14 cellular contexts compared by ENCODE assay signal in genomic region chr5:123425444-123425843, GRCh38. TPM values are rescaled to one million over a fixed set of nuclear protein-coding genes. Genes with fewer than 3 reads are reported as not detected.
DNase-seq lines count a peak whose midpoint lies in the region; ATAC-seq and TF ChIP-seq lines count a peak whose summit lies in the region.
"Had no signal": no experiment of that assay in that cellular context is flagged by ENCODE, and none has a peak within 500 bp of the region (broad histone marks: within the 10 kb centered on the region; RNA-seq: fewer than 3 reads in every experiment).

No MANE protein-coding gene starts in this region.

- CTCF ChIA-PET in CD8-positive, alpha-beta memory T cell (lab: Charles Lee) = no interaction called here
- CTCF ChIA-PET in activated B cell treated with CpG ODN at 0.5 μM for 24 hours (lab: Charles Lee) = no interaction called here

- peak overlapping the region; percentile 13 to 73 (median 56) for H3K4me3 Mint-ChIP-seq in CD8-positive, alpha-beta memory T cell
- H3K4me3 Mint-ChIP-seq in activated B cell treated with CpG ODN at 0.5 μM for 24 hours (peak overlapping the region; percentile 32), nephron progenitor cell (peak overlapping the region; percentile 19)

- H3K9me3 ChIP-seq in CD8-positive, alpha-beta memory T cell (ENCODE audit: low read length) = no peaks in the 10 kb centered on the region

- TF ChIP-seq CTCF in activated B cell treated with CpG ODN at 0.5 μM for 24 hours (IDR thresholded peaks at IDR 0.05) = no peak
- no peak for TF ChIP-seq CTCF in nephron progenitor cell (IDR thresholded peaks at IDR 0.05)

- ATAC-seq in activated B cell treated with CpG ODN at 0.5 μM for 24 hours (ENCODE audit: low read depth) = no peak
- ATAC-seq in GM21447 (IDR thresholded peaks at IDR 0.05; ENCODE audit: unreplicated experiment) = no peak
- ATAC-seq in GM21786 (IDR thresholded peaks at IDR 0.05; ENCODE audit: unreplicated experiment) = no peak

- H3K4me3 ChIP-seq in CD8-positive, alpha-beta memory T cell (ENCODE audit: low read length) = no peak overlapping the region

- no peak overlapping the region for H3K27ac ChIP-seq in CD8-positive, alpha-beta memory T cell (ENCODE audit: low read depth, low read length)
- H3K27ac ChIP-seq: C4-2B had no signal

- peaks cover 10 to 15% (median 13%) of the 10 kb centered on the region in 3 donors for H3K4me1 Mint-ChIP-seq in CD8-positive, alpha-beta memory T cell
- H3K4me1 Mint-ChIP-seq in activated B cell treated with CpG ODN at 0.5 μM for 24 hours (peaks cover 10% of the 10 kb centered on the region), nephron progenitor cell (peaks cover 17% of the 10 kb centered on the region)

- peaks cover 2 to 6% (median 3%) of the 10 kb centered on the region in 3 donors for H3K36me3 Mint-ChIP-seq in CD8-positive, alpha-beta memory T cell
- H3K36me3 Mint-ChIP-seq in activated B cell treated with CpG ODN at 0.5 μM for 24 hours (ENCODE audit: low read depth) (peaks cover 5% of the 10 kb centered on the region), nephron progenitor cell (ENCODE audit: low read depth) (no peaks in the 10 kb centered on the region)

- no peaks in the 10 kb centered on the region for H3K27me3 ChIP-seq in CD8-positive, alpha-beta memory T cell (ENCODE audit: insufficient read depth, low read length, poor library complexity, severe bottlenecking)

- H3K27me3 Mint-ChIP-seq in CD8-positive, alpha-beta memory T cell = no peaks in the 10 kb centered on the region
- H3K27me3 Mint-ChIP-seq in activated B cell treated with CpG ODN at 0.5 μM for 24 hours = no peaks in the 10 kb centered on the region
- H3K27me3 Mint-ChIP-seq in nephron progenitor cell (ENCODE audit: low read depth, poor library complexity) = no peaks in the 10 kb centered on the region

- in situ Hi-C loops in KBM-7 (cut with MboI; ENCODE audit: low pct_unique_long_range_greater_than_20kb, low sequenced_read_pairs) = no loop called here

- intact Hi-C loops in activated B cell treated with CpG ODN at 0.5 μM for 24 hours (cut with micrococcal nuclease) = no loop called here

- POLR2A ChIA-PET in CD8-positive, alpha-beta memory T cell (lab: Charles Lee) = no interaction called here
- POLR2A ChIA-PET in activated B cell treated with CpG ODN at 0.5 μM for 24 hours (lab: Charles Lee) = no interaction called here

- H3K27ac Mint-ChIP-seq in CD8-positive, alpha-beta memory T cell = peak overlapping the region; percentile 50 to 94 (median 79)
- H3K27ac Mint-ChIP-seq in activated B cell treated with CpG ODN at 0.5 μM for 24 hours (peak overlapping the region; percentile 70), nephron progenitor cell (no peak overlapping the region)

- no peaks in the 10 kb centered on the region for H3K9me3 Mint-ChIP-seq in CD8-positive, alpha-beta memory T cell
- peaks cover 2% of the 10 kb centered on the region for H3K9me3 Mint-ChIP-seq in activated B cell treated with CpG ODN at 0.5 μM for 24 hours
- no peaks in the 10 kb centered on the region for H3K9me3 Mint-ChIP-seq in nephron progenitor cell

- DNase-seq in CD8-positive, alpha-beta memory T cell = no peak
- DNase-seq in KBM-7 (peak; percentile 34), activated B cell treated with CpG ODN at 0.5 μM for 24 hours (no peak), nephron progenitor cell (no peak), T1000 (lab: John Stamatoyannopoulos, UW) (no peak)
- DNase-seq: activated CD4-positive, CD25-positive, alpha-beta regulatory T cell; aorta; mesendoderm; NCI-H1417; NCI-H2227 treated with DMSO at 0.1 percent for 48 hours; posterior cingulate gyrus had no signal

- no peaks in the 10 kb centered on the region for H3K36me3 ChIP-seq in CD8-positive, alpha-beta memory T cell (ENCODE audit: insufficient read depth, low read length)

- H3K4me1 ChIP-seq in CD8-positive, alpha-beta memory T cell (ENCODE audit: insufficient read depth, low read length) = peaks cover 28% of the 10 kb centered on the region

RNA-seq across cellular contexts. Expression of gene CEP120, which starts 2.2 kb away (rescaled TPM):
- total RNA-seq in CD8-positive, alpha-beta memory T cell = 10 to 100 TPM; 23.5 to 25.6 TPM
- polyA plus RNA-seq in CD8-positive, alpha-beta memory T cell = 31.8 TPM
- 39.2 and 43.1 TPM in 2 replicates for total RNA-seq in activated B cell treated with CpG ODN at 0.5 μM for 24 hours
